8 cellular contexts compared by ENCODE assay signal in genomic region chr3:121545049-121545563, GRCh38. TPM values are rescaled to one million over a fixed set of nuclear protein-coding genes. Genes with fewer than 3 reads are reported as not detected.
A peak's percentile ranks its signal among the peaks of the same experiment; 100 is the strongest.
DNase-seq lines count a peak whose midpoint lies in the region; ATAC-seq and TF ChIP-seq lines count a peak whose summit lies in the region.

No MANE protein-coding gene starts in this region.

- H3K4me2 ChIP-seq in OCI-LY1 (ENCODE audit: low read length) (peak overlapping the region; percentile 95), neural cell (ENCODE audit: low read length) (peak overlapping the region; percentile 33)

- H3F3A ChIP-seq in OCI-LY1 (ENCODE audit: insufficient read depth, low read length) (no peaks in the 10 kb centered on the region), neural cell (ENCODE audit: insufficient read depth, low read length, poor library complexity, severe bottlenecking) (no peaks in the 10 kb centered on the region)

- H3K9ac ChIP-seq in OCI-LY1 (ENCODE audit: low read length) = peak overlapping the region; percentile 83
- H3K9ac ChIP-seq in neural cell (ENCODE audit: low read length) = no peak overlapping the region

- peaks cover 36% of the 10 kb centered on the region for H3K79me2 ChIP-seq in ACC112 (ENCODE audit: control insufficient read depth, insufficient read depth, low read length, unreplicated experiment)
- H3K79me2 ChIP-seq in OCI-LY1 (ENCODE audit: insufficient read depth, low read length) = peaks cover 35% of the 10 kb centered on the region
- peaks cover 4% of the 10 kb centered on the region for H3K79me2 ChIP-seq in neural cell (replicated peaks; ENCODE audit: insufficient read depth, low read length)

- intact Hi-C loops in sciatic nerve (cut with DNase I) (no loop called here), Right ventricle myocardium superior (cut with DNase I) (loop anchor here (5.0 kb wide), 1 partner anchor 102 kb away; no protein-coding TSS in a partner anchor)

- H3K27me3 Mint-ChIP-seq in effector memory CD8-positive, alpha-beta T cell = no peaks in the 10 kb centered on the region

- no peak overlapping the region for H3K27ac Mint-ChIP-seq in effector memory CD8-positive, alpha-beta T cell

- H3K9me3 ChIP-seq in OCI-LY1 (ENCODE audit: low read length) (no peaks in the 10 kb centered on the region), neural cell (ENCODE audit: low read length) (no peaks in the 10 kb centered on the region)

- TF ChIP-seq CTCF in GM13977 (IDR thresholded peaks at IDR 0.05; ENCODE audit: extremely low read depth, insufficient read depth, missing control alignments) = no peak
- no peak for TF ChIP-seq CTCF in OCI-LY1 (IDR thresholded peaks at IDR 0.05; ENCODE audit: low read length)
- no peak for TF ChIP-seq CTCF in neural cell (IDR thresholded peaks at IDR 0.05; ENCODE audit: poor library complexity, severe bottlenecking)

- TF ChIP-seq RAD21 in neural cell (conservative IDR thresholded peaks at IDR 0.05) = no peak

- H3K4me1 Mint-ChIP-seq in effector memory CD8-positive, alpha-beta T cell (ENCODE audit: low read depth in 2 of 2) = peaks cover 11 to 13% of the 10 kb centered on the region in 2 donors

- H3K27ac ChIP-seq in ACC112 (ENCODE audit: low read depth, low read length) (peak overlapping the region; percentile 31; the same call in 1 of the 2 replicates), OCI-LY1 (ENCODE audit: low read depth, low read length, poor library complexity, severe bottlenecking) (peak overlapping the region; percentile 88), neural cell (ENCODE audit: low read length) (no peak overlapping the region)

- H4K20me1 ChIP-seq in OCI-LY1 (ENCODE audit: insufficient read depth, low read length) (no peaks in the 10 kb centered on the region), neural cell (ENCODE audit: insufficient read depth) (no peaks in the 10 kb centered on the region)

- H3K4me1 ChIP-seq in ACC112 (ENCODE audit: control insufficient read depth, insufficient read depth, low read length, unreplicated experiment) (no peaks in the 10 kb centered on the region), OCI-LY1 (ENCODE audit: insufficient read depth, low read length, severe bottlenecking) (peaks cover 33% of the 10 kb centered on the region)

- no peak for ATAC-seq in effector memory CD8-positive, alpha-beta T cell (replicated peaks)
- ATAC-seq in sciatic nerve (no peak), Right ventricle myocardium superior (ENCODE audit: poor library complexity) (no peak)

- no peaks in the 10 kb centered on the region for H3K9me2 ChIP-seq in OCI-LY1 (ENCODE audit: low read depth, low read length)
- H3K9me2 ChIP-seq in neural cell (ENCODE audit: insufficient read depth, low read length) = no peaks in the 10 kb centered on the region

- DNase-seq in GM13977 (ENCODE audit: low spot score) = peak; percentile 21
- DNase-seq in effector memory CD8-positive, alpha-beta T cell = no peak
- no peak for DNase-seq in sciatic nerve (ENCODE audit: low spot score)
- DNase-seq in NK-92 treated with Interleukin-12 subunit alpha and Interleukin-12 subunit beta, amount 100 ng/mL, for 24 hours (lab: John Stamatoyannopoulos, UW) = no peak
- DNase-seq in Right ventricle myocardium superior = no peak

- in situ Hi-C loops in GM13977 (cut with MboI; ENCODE audit: low pct_unique_long_range_greater_than_20kb, low sequenced_read_pairs, unreplicated experiment) = loop anchor here (10.0 kb wide), 1 partner anchor 550 kb away; no protein-coding TSS in a partner anchor

- TF ChIP-seq EP300 in neural cell (conservative IDR thresholded peaks at IDR 0.05; ENCODE audit: poor library complexity, severe bottlenecking) = no peak

- H3K27me3 ChIP-seq in ACC112 (ENCODE audit: insufficient read depth, low read length) = no peaks in the 10 kb centered on the region
- H3K27me3 ChIP-seq in OCI-LY1 (ENCODE audit: insufficient read depth, low read length) = no peaks in the 10 kb centered on the region
- H3K27me3 ChIP-seq in neural cell (ENCODE audit: insufficient read depth, low read depth, low read length) = no peaks in the 10 kb centered on the region

- H2AFZ ChIP-seq in ACC112 (ENCODE audit: low read length, unreplicated experiment) (peak overlapping the region; percentile 63), OCI-LY1 (ENCODE audit: low read length) (0 out of 2 replicates have a peak overlapping the region, but pooled peaks have one; percentile 17), neural cell (ENCODE audit: low read depth, low read length) (peak overlapping the region; percentile 69)

- H3K4me3 ChIP-seq in ACC112 (ENCODE audit: low read depth, low read length) (peak overlapping the region; percentile 90), OCI-LY1 (ENCODE audit: low read depth, low read length, poor library complexity, severe bottlenecking) (peak overlapping the region; percentile 100), neural cell (ENCODE audit: low read length) (peak overlapping the region; percentile 71)

- peaks cover 5% of the 10 kb centered on the region for H3K36me3 Mint-ChIP-seq in effector memory CD8-positive, alpha-beta T cell (ENCODE audit: insufficient read depth)

- peak overlapping the region; percentile 82 to 86 for H3K4me3 Mint-ChIP-seq in effector memory CD8-positive, alpha-beta T cell

- no peaks in the 10 kb centered on the region for H3K9me3 Mint-ChIP-seq in effector memory CD8-positive, alpha-beta T cell

- no peaks in the 10 kb centered on the region for H3K36me3 ChIP-seq in ACC112 (ENCODE audit: insufficient read depth, low read length)
- peaks cover 39% of the 10 kb centered on the region for H3K36me3 ChIP-seq in OCI-LY1 (ENCODE audit: insufficient read depth, low read length)
- no peaks in the 10 kb centered on the region for H3K36me3 ChIP-seq in neural cell (ENCODE audit: insufficient read depth, low read length)

TF ChIP-seq in neural cell, 6 proteins besides CTCF, POLR2A, EP300 and RAD21:
- no peak for TF ChIP-seq POLR2AphosphoS5 (IDR thresholded peaks at IDR 0.05)
- no peak for TF ChIP-seq SMC3 (conservative IDR thresholded peaks at IDR 0.05; ENCODE audit: poor library complexity)
- no peak for TF ChIP-seq TAF1 (IDR thresholded peaks at IDR 0.05; ENCODE audit: low read depth)
- no peak for TF ChIP-seq REST (IDR thresholded peaks at IDR 0.05; ENCODE audit: borderline replicate concordance)
- no peak for TF ChIP-seq EZH2 (IDR thresholded peaks at IDR 0.05; ENCODE audit: borderline replicate concordance, insufficient read depth, low read length, poor library complexity, severe bottlenecking)
- no peak for TF ChIP-seq MXI1 (conservative IDR thresholded peaks at IDR 0.05; ENCODE audit: poor library complexity, severe bottlenecking)
TF ChIP-seq in neural cell: peak in this region for 0.

RNA-seq across cellular contexts. Expression of gene POLQ, which starts 0.7 kb away (rescaled TPM):
- polyA plus RNA-seq in neural cell = 0.10 and 0.16 TPM in 2 replicates
- 1.2 and 2.2 TPM in 2 replicates for polyA minus RNA-seq in neural cell
- total RNA-seq in sciatic nerve (0.09 TPM), Right ventricle myocardium superior (0.43 TPM)

RNA-seq across cellular contexts. Expression of gene ARGFX, which starts 22.6 kb away (rescaled TPM):
- not detected in 2 replicates for polyA plus RNA-seq in neural cell
- polyA minus RNA-seq in neural cell = not detected in 2 replicates
- total RNA-seq in sciatic nerve (not detected), Right ventricle myocardium superior (not detected)

RNA-seq across cellular contexts. Expression of gene FBXO40, which starts 48.1 kb away (rescaled TPM):
- polyA plus RNA-seq in neural cell = not detected in 2 replicates
- polyA minus RNA-seq in neural cell = not detected in 2 replicates
- total RNA-seq in sciatic nerve (not detected), Right ventricle myocardium superior (207 TPM)

Comparison
In these comparisons a context has a peak if more than half of its experiments do, and no peak if none do; other contexts are left out.
1. H2AFZ ChIP-seq: peak in every context shown above with its lines; median percentile 69 in neural cell; 63 in ACC112; 17 in OCI-LY1.
2. RNA of gene FBXO40, which starts 48.1 kb away (total RNA-seq): 207 TPM in Right ventricle myocardium superior (single experiment); not detected in sciatic nerve (single experiment); every median in the first group is over 100 times any median in the second.
3. Peak in every context shown above with its lines, with median percentiles within 50 percentile points of each other: H3K4me3 ChIP-seq.